8 cellular contexts compared by ENCODE assay signal in the genomic region with DNA sequence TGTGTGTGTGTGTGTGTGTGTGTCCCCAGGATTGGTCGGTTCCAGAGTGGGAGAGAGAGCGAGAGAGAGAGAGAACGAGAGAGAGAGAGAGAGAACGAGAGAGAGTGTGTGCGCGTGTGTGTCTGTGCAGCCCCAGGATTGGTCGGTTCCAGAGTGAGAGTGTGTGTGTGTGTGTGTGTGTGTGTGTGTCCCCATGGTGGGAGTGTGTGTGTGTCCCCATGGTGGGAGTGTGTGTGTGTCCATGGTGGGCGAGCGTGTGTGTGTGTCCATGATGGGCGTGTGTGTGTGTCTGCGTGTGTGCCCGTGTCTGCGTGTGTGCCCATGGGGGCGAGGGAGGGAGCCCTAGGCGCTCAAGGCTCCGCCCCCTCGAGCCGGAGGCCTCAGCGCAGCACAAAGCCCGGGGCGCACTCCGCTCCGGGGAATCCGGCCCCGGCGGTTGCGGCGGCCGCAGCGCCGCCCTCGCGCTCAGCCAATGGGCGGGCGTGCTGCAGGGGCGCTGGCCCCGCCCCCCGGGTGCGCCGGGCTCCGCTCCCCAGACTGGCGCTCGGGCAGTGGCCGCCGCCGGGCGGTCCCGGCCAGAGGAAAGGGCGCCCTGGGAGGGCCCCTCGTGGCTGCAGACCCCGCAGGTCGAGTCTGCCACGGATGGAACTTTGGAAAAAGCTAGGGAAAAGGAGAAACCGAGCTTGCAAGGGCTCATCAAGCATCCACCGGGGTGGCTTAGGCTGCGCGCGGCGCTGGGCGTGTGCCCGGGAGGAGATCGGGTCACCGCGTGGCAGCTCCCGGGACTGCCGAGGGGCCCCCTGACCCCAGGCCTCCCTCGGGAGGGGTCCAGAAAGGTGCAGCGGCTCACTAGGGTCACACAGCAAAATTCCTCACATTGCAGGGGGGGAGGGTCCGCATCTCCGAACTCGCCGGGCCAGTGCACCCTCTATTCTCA.
DNase-seq lines count a peak whose midpoint lies in the region; ATAC-seq and TF ChIP-seq lines count a peak whose summit lies in the region.

No MANE protein-coding gene starts in this region.

- ATAC-seq in GM18870 (IDR thresholded peaks at IDR 0.05; ENCODE audit: unreplicated experiment) = peak; percentile 51
- ATAC-seq in HG03108 (IDR thresholded peaks at IDR 0.05; ENCODE audit: unreplicated experiment) = peak; percentile 81

- no peaks in the 10 kb centered on the region for H3K27me3 ChIP-seq in kidney epithelial cell (ENCODE audit: control insufficient read depth, insufficient read depth, low read length)

- no peaks in the 10 kb centered on the region for H3K36me3 ChIP-seq in kidney epithelial cell (ENCODE audit: control insufficient read depth, insufficient read depth, low read length)

- peak; percentile 2; the same call in 1 of the 2 replicates for TF ChIP-seq CTCF in AG09319 (IDR thresholded peaks at IDR 0.05; ENCODE audit: low read depth, low read length)
- TF ChIP-seq CTCF in kidney epithelial cell (IDR thresholded peaks at IDR 0.05; ENCODE audit: insufficient read depth, low read length, poor library complexity, severe bottlenecking) = no peak

- peak overlapping the region; percentile 70 for H3K4me3 ChIP-seq in kidney epithelial cell (ENCODE audit: low read depth, low read length)

- DNase-seq in AG09319 (ENCODE audit: extremely low read depth, low read depth) (peak; percentile 89), NCI-H2196 treated with DMSO at 0.1 percent for 48 hours (lab: John Stamatoyannopoulos, UW; ENCODE audit: unreplicated experiment) (peak; percentile 88), cerebellum (ENCODE audit: low spot score) (peak; percentile 96), kidney epithelial cell (ENCODE audit: low read depth) (peak; percentile 62)
- peak; percentile 83 for DNase-seq in activated CD4-positive, alpha-beta T cell treated with anti-CD3 and anti-CD28 coated beads for 1 hour
- peak; percentile 82 to 84 for DNase-seq in stimulated activated CD4-positive, alpha-beta T cell treated with anti-CD3 and anti-CD28 coated beads, Interleukin-15, amount 100 ng/mL, for 1 hour (ENCODE audit: low read depth in 1 of 2, low spot score in 1 of 2)

Comparison
In these comparisons a context has a peak if more than half of its experiments do, and no peak if none do; other contexts are left out.
1. Peak in every context shown above with its lines: DNase-seq, ATAC-seq and H3K4me3 ChIP-seq.